1 cellular context compared by ENCODE assay signal in the genomic region with DNA sequence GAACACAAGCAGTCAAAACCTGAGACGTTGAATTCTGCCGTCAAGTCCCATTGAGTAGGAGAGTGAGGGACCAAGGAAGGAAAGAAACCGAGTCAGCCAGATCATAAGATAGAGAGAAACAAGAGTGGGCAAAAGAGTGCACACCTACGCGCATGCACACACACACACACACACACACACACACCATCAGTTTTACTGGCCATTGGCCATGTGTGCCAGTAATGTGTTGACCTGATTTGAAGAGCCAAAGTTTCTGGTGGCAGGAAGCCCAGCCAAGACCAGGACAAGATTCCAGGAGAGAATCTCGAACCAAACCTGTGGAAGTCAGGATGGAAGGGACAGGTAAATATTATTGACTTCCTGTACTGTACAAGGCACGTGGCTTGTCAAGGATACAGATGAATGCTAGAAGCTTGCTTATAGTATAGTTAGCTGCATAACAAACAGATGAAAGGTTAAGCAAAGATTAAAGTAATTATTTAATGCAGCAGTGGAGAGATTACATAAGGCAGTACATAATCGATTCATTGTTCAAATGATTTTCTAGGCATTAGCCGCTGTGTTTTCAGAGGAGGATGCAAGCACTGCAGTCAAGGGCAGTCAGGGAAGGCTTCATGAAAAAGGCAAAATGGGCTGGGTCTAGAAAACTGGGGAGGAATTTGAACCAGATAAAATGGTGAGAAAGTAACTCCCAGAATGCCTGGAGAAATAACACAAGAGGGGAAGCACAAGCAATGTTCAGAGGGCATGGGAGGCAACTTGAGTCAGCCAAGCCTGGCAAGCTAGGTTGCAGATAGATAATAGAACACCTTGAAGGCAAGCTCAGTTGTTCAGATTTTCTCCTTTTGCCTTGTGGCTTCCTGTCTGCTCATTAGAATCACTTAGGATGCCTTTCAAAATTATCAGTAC.
TF ChIP-seq lines count a peak whose summit lies in the region.

No MANE protein-coding gene starts in this region.

TF ChIP-seq in HepG2, 621 proteins besides CTCF, POLR2A, EP300 and RAD21 (continued from another document and continues in another):
- no peak for TF ChIP-seq SETDB1 (CRISPR knock-in tag; IDR thresholded peaks at IDR 0.05; ENCODE audit: borderline replicate concordance)
- TF ChIP-seq MAFK (conservative IDR thresholded peaks at IDR 0.05 in 1 of 2, IDR thresholded peaks at IDR 0.05 in 1 of 2; ENCODE audit: low read length in 2 of 2), result no peak
- TF ChIP-seq, protein P1, sequence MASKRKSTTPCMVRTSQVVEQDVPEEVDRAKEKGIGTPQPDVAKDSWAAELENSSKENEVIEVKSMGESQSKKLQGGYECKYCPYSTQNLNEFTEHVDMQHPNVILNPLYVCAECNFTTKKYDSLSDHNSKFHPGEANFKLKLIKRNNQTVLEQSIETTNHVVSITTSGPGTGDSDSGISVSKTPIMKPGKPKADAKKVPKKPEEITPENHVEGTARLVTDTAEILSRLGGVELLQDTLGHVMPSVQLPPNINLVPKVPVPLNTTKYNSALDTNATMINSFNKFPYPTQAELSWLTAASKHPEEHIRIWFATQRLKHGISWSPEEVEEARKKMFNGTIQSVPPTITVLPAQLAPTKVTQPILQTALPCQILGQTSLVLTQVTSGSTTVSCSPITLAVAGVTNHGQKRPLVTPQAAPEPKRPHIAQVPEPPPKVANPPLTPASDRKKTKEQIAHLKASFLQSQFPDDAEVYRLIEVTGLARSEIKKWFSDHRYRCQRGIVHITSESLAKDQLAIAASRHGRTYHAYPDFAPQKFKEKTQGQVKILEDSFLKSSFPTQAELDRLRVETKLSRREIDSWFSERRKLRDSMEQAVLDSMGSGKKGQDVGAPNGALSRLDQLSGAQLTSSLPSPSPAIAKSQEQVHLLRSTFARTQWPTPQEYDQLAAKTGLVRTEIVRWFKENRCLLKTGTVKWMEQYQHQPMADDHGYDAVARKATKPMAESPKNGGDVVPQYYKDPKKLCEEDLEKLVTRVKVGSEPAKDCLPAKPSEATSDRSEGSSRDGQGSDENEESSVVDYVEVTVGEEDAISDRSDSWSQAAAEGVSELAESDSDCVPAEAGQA (IDR thresholded peaks at IDR 0.05; ENCODE audit: low read depth), result no peak
- TF ChIP-seq, protein P1 (CRISPR knock-in tag; IDR thresholded peaks at IDR 0.05; ENCODE audit: borderline replicate concordance), result no peak
- TF ChIP-seq CENPT (CRISPR knock-in tag; IDR thresholded peaks at IDR 0.05; ENCODE audit: low read depth), result no peak
- no peak for TF ChIP-seq ZNF83 (CRISPR knock-in tag; IDR thresholded peaks at IDR 0.05; ENCODE audit: borderline replicate concordance)
- TF ChIP-seq, protein P2, sequence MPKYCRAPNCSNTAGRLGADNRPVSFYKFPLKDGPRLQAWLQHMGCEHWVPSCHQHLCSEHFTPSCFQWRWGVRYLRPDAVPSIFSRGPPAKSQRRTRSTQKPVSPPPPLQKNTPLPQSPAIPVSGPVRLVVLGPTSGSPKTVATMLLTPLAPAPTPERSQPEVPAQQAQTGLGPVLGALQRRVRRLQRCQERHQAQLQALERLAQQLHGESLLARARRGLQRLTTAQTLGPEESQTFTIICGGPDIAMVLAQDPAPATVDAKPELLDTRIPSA (CRISPR knock-in tag; IDR thresholded peaks at IDR 0.05; ENCODE audit: borderline replicate concordance), result no peak
- no peak for TF ChIP-seq GATA4 (IDR thresholded peaks at IDR 0.05; ENCODE audit: borderline replicate concordance, low read depth)
- TF ChIP-seq, protein P3, sequence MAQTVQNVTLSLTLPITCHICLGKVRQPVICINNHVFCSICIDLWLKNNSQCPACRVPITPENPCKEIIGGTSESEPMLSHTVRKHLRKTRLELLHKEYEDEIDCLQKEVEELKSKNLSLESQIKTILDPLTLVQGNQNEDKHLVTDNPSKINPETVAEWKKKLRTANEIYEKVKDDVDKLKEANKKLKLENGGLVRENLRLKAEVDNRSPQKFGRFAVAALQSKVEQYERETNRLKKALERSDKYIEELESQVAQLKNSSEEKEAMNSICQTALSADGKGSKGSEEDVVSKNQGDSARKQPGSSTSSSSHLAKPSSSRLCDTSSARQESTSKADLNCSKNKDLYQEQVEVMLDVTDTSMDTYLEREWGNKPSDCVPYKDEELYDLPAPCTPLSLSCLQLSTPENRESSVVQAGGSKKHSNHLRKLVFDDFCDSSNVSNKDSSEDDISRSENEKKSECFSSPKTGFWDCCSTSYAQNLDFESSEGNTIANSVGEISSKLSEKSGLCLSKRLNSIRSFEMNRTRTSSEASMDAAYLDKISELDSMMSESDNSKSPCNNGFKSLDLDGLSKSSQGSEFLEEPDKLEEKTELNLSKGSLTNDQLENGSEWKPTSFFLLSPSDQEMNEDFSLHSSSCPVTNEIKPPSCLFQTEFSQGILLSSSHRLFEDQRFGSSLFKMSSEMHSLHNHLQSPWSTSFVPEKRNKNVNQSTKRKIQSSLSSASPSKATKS (CRISPR knock-in tag; IDR thresholded peaks at IDR 0.05), result no peak
- TF ChIP-seq, protein P4, sequence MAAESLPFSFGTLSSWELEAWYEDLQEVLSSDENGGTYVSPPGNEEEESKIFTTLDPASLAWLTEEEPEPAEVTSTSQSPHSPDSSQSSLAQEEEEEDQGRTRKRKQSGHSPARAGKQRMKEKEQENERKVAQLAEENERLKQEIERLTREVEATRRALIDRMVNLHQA (CRISPR knock-in tag; IDR thresholded peaks at IDR 0.05), result no peak
- TF ChIP-seq, protein P5, sequence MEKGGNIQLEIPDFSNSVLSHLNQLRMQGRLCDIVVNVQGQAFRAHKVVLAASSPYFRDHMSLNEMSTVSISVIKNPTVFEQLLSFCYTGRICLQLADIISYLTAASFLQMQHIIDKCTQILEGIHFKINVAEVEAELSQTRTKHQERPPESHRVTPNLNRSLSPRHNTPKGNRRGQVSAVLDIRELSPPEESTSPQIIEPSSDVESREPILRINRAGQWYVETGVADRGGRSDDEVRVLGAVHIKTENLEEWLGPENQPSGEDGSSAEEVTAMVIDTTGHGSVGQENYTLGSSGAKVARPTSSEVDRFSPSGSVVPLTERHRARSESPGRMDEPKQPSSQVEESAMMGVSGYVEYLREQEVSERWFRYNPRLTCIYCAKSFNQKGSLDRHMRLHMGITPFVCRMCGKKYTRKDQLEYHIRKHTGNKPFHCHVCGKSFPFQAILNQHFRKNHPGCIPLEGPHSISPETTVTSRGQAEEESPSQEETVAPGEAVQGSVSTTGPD (CRISPR knock-in tag; IDR thresholded peaks at IDR 0.05), result no peak
- TF ChIP-seq, protein P6, sequence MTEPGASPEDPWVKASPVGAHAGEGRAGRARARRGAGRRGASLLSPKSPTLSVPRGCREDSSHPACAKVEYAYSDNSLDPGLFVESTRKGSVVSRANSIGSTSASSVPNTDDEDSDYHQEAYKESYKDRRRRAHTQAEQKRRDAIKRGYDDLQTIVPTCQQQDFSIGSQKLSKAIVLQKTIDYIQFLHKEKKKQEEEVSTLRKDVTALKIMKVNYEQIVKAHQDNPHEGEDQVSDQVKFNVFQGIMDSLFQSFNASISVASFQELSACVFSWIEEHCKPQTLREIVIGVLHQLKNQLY (CRISPR knock-in tag; IDR thresholded peaks at IDR 0.05), result 0 out of 2 replicates have a peak, but pooled peaks have one; percentile 18
- peak; percentile 47 for TF ChIP-seq ELF3 (CRISPR knock-in tag; IDR thresholded peaks at IDR 0.05)
- TF ChIP-seq, protein P7, sequence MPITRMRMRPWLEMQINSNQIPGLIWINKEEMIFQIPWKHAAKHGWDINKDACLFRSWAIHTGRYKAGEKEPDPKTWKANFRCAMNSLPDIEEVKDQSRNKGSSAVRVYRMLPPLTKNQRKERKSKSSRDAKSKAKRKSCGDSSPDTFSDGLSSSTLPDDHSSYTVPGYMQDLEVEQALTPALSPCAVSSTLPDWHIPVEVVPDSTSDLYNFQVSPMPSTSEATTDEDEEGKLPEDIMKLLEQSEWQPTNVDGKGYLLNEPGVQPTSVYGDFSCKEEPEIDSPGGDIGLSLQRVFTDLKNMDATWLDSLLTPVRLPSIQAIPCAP (CRISPR knock-in tag; IDR thresholded peaks at IDR 0.05; ENCODE audit: low read depth), result no peak
- TF ChIP-seq REL (CRISPR knock-in tag; conservative IDR thresholded peaks at IDR 0.05), result no peak
- no peak for TF ChIP-seq SIX4 (CRISPR knock-in tag; IDR thresholded peaks at IDR 0.05)
- TF ChIP-seq, protein P8, sequence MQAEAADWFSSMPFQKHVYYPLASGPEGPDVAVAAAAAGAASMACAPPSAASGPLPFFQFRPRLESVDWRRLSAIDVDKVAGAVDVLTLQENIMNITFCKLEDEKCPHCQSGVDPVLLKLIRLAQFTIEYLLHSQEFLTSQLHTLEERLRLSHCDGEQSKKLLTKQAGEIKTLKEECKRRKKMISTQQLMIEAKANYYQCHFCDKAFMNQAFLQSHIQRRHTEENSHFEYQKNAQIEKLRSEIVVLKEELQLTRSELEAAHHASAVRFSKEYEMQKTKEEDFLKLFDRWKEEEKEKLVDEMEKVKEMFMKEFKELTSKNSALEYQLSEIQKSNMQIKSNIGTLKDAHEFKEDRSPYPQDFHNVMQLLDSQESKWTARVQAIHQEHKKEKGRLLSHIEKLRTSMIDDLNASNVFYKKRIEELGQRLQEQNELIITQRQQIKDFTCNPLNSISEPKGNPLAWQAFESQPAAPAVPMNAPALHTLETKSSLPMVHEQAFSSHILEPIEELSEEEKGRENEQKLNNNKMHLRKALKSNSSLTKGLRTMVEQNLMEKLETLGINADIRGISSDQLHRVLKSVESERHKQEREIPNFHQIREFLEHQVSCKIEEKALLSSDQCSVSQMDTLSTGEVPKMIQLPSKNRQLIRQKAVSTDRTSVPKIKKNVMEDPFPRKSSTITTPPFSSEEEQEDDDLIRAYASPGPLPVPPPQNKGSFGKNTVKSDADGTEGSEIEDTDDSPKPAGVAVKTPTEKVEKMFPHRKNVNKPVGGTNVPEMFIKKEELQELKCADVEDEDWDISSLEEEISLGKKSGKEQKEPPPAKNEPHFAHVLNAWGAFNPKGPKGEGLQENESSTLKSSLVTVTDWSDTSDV (CRISPR knock-in tag; IDR thresholded peaks at IDR 0.05), result no peak
- peak; percentile 77; the same call in 1 of the 2 replicates for TF ChIP-seq ONECUT2 (CRISPR knock-in tag; IDR thresholded peaks at IDR 0.05)
- TF ChIP-seq, protein P9, sequence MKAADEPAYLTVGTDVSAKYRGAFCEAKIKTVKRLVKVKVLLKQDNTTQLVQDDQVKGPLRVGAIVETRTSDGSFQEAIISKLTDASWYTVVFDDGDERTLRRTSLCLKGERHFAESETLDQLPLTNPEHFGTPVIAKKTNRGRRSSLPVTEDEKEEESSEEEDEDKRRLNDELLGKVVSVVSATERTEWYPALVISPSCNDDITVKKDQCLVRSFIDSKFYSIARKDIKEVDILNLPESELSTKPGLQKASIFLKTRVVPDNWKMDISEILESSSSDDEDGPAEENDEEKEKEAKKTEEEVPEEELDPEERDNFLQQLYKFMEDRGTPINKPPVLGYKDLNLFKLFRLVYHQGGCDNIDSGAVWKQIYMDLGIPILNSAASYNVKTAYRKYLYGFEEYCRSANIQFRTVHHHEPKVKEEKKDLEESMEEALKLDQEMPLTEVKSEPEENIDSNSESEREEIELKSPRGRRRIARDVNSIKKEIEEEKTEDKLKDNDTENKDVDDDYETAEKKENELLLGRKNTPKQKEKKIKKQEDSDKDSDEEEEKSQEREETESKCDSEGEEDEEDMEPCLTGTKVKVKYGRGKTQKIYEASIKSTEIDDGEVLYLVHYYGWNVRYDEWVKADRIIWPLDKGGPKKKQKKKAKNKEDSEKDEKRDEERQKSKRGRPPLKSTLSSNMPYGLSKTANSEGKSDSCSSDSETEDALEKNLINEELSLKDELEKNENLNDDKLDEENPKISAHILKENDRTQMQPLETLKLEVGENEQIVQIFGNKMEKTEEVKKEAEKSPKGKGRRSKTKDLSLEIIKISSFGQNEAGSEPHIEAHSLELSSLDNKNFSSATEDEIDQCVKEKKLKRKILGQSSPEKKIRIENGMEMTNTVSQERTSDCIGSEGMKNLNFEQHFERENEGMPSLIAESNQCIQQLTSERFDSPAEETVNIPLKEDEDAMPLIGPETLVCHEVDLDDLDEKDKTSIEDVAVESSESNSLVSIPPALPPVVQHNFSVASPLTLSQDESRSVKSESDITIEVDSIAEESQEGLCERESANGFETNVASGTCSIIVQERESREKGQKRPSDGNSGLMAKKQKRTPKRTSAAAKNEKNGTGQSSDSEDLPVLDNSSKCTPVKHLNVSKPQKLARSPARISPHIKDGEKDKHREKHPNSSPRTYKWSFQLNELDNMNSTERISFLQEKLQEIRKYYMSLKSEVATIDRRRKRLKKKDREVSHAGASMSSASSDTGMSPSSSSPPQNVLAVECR (CRISPR knock-in tag; IDR thresholded peaks at IDR 0.05; ENCODE audit: borderline replicate concordance), result no peak; the same call in 1 of the 2 replicates
- 0 out of 2 replicates have a peak, but pooled peaks have one; percentile 54 for TF ChIP-seq RXRB (CRISPR knock-in tag; IDR thresholded peaks at IDR 0.05; ENCODE audit: borderline replicate concordance)
- TF ChIP-seq ZFYVE20 (CRISPR knock-in tag; IDR thresholded peaks at IDR 0.05; ENCODE audit: borderline replicate concordance, low read depth), result no peak
- TF ChIP-seq, protein P10, sequence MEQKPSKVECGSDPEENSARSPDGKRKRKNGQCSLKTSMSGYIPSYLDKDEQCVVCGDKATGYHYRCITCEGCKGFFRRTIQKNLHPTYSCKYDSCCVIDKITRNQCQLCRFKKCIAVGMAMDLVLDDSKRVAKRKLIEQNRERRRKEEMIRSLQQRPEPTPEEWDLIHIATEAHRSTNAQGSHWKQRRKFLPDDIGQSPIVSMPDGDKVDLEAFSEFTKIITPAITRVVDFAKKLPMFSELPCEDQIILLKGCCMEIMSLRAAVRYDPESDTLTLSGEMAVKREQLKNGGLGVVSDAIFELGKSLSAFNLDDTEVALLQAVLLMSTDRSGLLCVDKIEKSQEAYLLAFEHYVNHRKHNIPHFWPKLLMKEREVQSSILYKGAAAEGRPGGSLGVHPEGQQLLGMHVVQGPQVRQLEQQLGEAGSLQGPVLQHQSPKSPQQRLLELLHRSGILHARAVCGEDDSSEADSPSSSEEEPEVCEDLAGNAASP (CRISPR knock-in tag; IDR thresholded peaks at IDR 0.05; ENCODE audit: borderline replicate concordance), result no peak; the same call in 1 of the 2 replicates
- no peak for TF ChIP-seq NBN (conservative IDR thresholded peaks at IDR 0.05)
- TF ChIP-seq, protein P11, sequence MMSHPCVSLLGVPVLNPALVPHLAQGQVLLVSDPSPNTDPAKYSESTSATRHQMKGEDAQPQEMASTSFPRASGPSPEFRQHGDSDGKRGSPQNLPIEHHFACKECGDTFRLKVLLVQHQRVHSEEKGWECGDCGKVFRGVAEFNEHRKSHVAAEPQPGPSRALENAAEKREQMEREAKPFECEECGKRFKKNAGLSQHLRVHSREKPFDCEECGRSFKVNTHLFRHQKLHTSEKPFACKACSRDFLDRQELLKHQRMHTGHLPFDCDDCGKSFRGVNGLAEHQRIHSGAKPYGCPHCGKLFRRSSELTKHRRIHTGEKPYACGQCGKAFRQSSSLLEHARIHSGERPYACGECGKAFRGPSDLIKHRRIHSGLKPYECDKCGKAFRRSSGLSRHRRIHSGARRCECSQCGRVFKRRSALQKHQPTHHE (CRISPR knock-in tag; IDR thresholded peaks at IDR 0.05; ENCODE audit: borderline replicate concordance), result no peak
